Comparison of ENCODE assay signal across 8 cellular contexts in the genomic region with DNA sequence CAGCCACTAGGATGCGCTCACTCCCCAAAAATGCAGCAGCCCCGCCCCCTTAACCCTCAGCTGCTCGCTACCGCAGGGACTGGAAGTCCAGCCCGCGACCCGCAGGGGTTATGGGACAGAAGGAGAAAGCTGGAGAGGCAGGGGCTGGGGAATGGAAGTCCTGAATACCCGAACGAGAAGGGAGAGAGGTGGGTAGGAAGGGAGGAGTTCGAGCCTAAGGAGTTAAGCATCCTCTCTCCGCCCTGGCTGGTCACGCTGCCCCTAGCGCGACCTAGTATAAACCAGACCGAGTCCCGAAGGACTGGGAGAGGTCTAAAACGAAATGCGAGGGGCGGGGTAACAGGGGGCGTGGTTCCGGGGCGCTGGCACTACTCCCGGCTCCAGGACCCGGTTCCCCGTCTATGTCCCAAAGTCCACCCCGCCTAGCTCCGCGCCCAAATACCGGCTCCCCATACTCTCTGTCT. TPM values are rescaled to one million over a fixed set of nuclear protein-coding genes. Genes with fewer than 3 reads are reported as not detected.
DNase-seq lines count a peak whose midpoint lies in the region; ATAC-seq lines count a peak whose summit lies in the region.

No MANE protein-coding gene starts in this region.

- intact Hi-C loops in left colon (cut with DNase I, micrococcal nuclease), result no loop called here

- ATAC-seq in left colon, result peak; percentile 78
- ATAC-seq in HG02610 (IDR thresholded peaks at IDR 0.05; ENCODE audit: unreplicated experiment), result no peak

- DNase-seq in DMS 273 (lab: John Stamatoyannopoulos, UW; ENCODE audit: unreplicated experiment), result peak; percentile 93
- DNase-seq in HCEC 1CT, result peak; percentile 87
- peak; percentile 77 for DNase-seq in NCI-H2171 treated with DMSO at 0.1 percent for 48 hours (lab: John Stamatoyannopoulos, UW)
- peak; percentile 82 for DNase-seq in activated CD4-positive, alpha-beta T cell treated with anti-CD3 and anti-CD28 coated beads for 48 hours
- DNase-seq in dedifferentiated amniotic fluid mesenchymal stem cell (ENCODE audit: extremely low spot score), result peak; percentile 84
- DNase-seq in left colon, result peak; percentile 95 to 97
- DNase-seq in stimulated activated CD4-positive, alpha-beta T cell treated with anti-CD3 and anti-CD28 coated beads, Interleukin-1b, Interleukin-23, amount 100 ng/mL, for 24 hours (ENCODE audit: low read depth in 4 of 4, low spot score in 1 of 4), result peak in 3 of 4 experiments; percentile 53 to 71 (median 63)

RNA-seq across cellular contexts. Expression of a gene that starts 0.4 kb away (rescaled TPM):
- total RNA-seq in left colon, result 100 to 1,000 TPM in 1 of 2 donors, 10 to 100 TPM in 1; 84.2 to 139 TPM

RNA-seq across cellular contexts. Expression of a gene that starts 6.4 kb away (rescaled TPM):
- under 1 TPM in 1 of 2 donors, not detected in 1; 0.20 TPM for total RNA-seq in left colon

RNA-seq across cellular contexts. Expression of a gene that starts 6.8 kb away (rescaled TPM):
- total RNA-seq in left colon, result 100 to 1,000 TPM; 502 to 513 TPM

RNA-seq across cellular contexts. Expression of a gene that starts 8.0 kb away (rescaled TPM):
- total RNA-seq in left colon, result not detected

RNA-seq across cellular contexts. Expression of a gene that starts 10.3 kb away (rescaled TPM):
- 10 to 100 TPM; 18.7 to 26.9 TPM for total RNA-seq in left colon
